In the genomic region with DNA sequence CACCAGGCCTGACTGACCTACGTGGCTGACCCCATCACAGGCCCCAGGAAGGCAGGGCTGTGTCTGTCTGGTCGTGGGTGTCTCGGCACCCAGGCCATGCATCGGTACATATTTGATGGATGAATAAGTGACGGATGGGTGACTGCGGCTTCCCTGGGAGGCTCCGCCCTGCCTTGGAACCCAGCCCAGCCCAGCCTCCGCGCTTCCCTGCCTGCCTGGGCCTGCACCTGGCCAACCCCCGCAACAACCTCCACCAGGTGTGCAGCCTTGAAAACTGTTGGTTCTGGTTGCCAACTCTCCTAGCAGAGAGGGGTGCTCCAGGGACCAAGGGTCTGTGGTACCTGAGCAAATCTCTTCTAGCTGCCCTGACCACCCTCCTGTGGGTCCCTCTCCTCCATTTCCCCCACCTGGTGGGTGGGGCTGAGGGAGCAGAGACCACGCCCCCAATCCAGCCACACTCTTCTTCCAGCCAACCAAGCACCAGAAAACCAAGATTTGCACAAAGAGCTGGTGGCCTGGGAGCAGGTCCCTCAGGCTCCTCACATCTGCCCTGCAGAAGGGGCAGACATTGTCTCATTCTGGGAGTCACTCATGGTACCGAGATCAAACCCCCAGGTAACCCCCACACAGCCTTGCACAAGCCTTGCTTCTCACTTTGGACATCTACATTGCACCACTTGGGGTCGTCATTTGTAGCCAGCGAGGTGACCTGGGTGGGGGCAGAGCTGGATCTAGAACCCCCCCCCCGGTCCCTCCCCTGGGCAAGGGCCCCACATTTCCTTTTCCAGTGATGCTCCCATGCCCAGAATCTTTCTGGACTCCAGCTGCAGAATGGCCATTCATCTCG, we compare ENCODE assay signal across 2 cellular contexts.
TF ChIP-seq lines count a peak whose summit lies in the region.

No MANE protein-coding gene starts in this region.

TF ChIP-seq in GM23338, 12 proteins besides CTCF, POLR2A, EP300 and RAD21:
- TF ChIP-seq EZH2 (IDR thresholded peaks at IDR 0.05; ENCODE audit: low read depth, unreplicated experiment): no peak
- peak; percentile 48; the same call in 1 of the 2 replicates for TF ChIP-seq POLR2AphosphoS5 (IDR thresholded peaks at IDR 0.05; ENCODE audit: low read depth)

TF ChIP-seq in H1, 55 proteins besides CTCF, POLR2A, EP300 and RAD21:
- TF ChIP-seq BACH1 (IDR thresholded peaks at IDR 0.05; ENCODE audit: low read length) (no peak), MAX (IDR thresholded peaks at IDR 0.05) (0 out of 2 replicates have a peak, but pooled peaks have one; percentile 8)
